ENCODE assay signal across 8 cellular contexts in genomic region chr17:59707971-59708425, GRCh38. TPM values are rescaled to one million over a fixed set of nuclear protein-coding genes. Genes with fewer than 3 reads are reported as not detected.
DNase-seq lines count a peak whose midpoint lies in the region; ATAC-seq, FAIRE-seq and TF ChIP-seq lines count a peak whose summit lies in the region.

No MANE protein-coding gene starts in this region.

- H3K9me3 ChIP-seq in GM12878 (replicated peaks; ENCODE audit: control insufficient read depth, insufficient read depth, low read length) (no peaks in the 10 kb centered on the region), left lung (no peaks in the 10 kb centered on the region), thymus (ENCODE audit: control insufficient read depth) (peaks cover 1% of the 10 kb centered on the region)

- in situ Hi-C loops in GM12878 (cut with MboI), result no loop called here

- CTCF ChIA-PET in BJ (lab: Yijun Ruan, JAX), result interaction anchor here (2.1 kb wide), 1 partner anchor 151 kb away, joined by 5 read pairs; no protein-coding TSS in a partner anchor
- CTCF ChIA-PET in GM12878 (lab: Yijun Ruan, JAX), result interaction anchor here (1.1 to 2.3 kb wide), 8 partner anchors 37 to 206 kb away, joined by 3 to 7 read pairs (median 3); no protein-coding TSS in a partner anchor

- no peak for TF ChIP-seq CTCF in BJ (IDR thresholded peaks at IDR 0.05; ENCODE audit: insufficient read depth, low read depth, low read length)
- TF ChIP-seq CTCF in GM12878 (IDR thresholded peaks at IDR 0.05 in 2 of 3, conservative IDR thresholded peaks at IDR 0.05 in 1 of 3; ENCODE audit: control insufficient read depth in 2 of 3, extremely low read depth in 1 of 3, insufficient read depth in 1 of 3, low read depth in 3 of 3, low read length in 3 of 3), result no peak
- no peak for TF ChIP-seq CTCF in left lung (IDR thresholded peaks at IDR 0.05)

- RAD21 ChIA-PET in GM12878 (lab: Charles Lee; ENCODE audit: unreplicated experiment), result interaction anchor here (1.1 to 2.5 kb wide), 4 partner anchors 25 to 86 kb away, joined by 3 to 11 read pairs (median 6); no protein-coding TSS in a partner anchor

- peak overlapping the region; percentile 90 for H2AFZ ChIP-seq in GM12878 (ENCODE audit: control insufficient read depth, low read depth, low read length)

- TF ChIP-seq RAD21 in GM12878 (IDR thresholded peaks at IDR 0.05; ENCODE audit: insufficient read depth, low read depth, low read length), result no peak

- H3K27ac ChIP-seq in GM12878 (ENCODE audit: control insufficient read depth, insufficient read depth) (peak overlapping the region; percentile 96), left lung (peak overlapping the region; percentile 90 to 98), thymus (ENCODE audit: low read depth) (peak overlapping the region; percentile 64)

- 8% methylated on average over 15 of the region's 15 CpGs for WGBS in GM12878 (ENCODE audit: insufficient coverage, insufficient replicate concordance, low lambda C conversion rate, missing lambda C conversion rate)
- WGBS in thymus, result 3% methylated on average over 15 of the region's 15 CpGs

- H3K79me2 ChIP-seq in GM12878 (ENCODE audit: control insufficient read depth, insufficient read depth, low read length), result peaks cover 87% of the 10 kb centered on the region

- no peaks in the 10 kb centered on the region; the same call in 1 of the 2 replicates for H4K20me1 ChIP-seq in GM12878 (ENCODE audit: control insufficient read depth, insufficient read depth)

- POLR2A ChIA-PET in BJ (lab: Charles Lee), result no interaction called here
- POLR2A ChIA-PET in GM12878 (lab: Charles Lee), result interaction anchor here (0.5 to 2.0 kb wide), 5 partner anchors 11 to 1226 kb away, joined by 3 to 4 read pairs (median 3); partner anchors contain the start of gene CLTC

- SMC1A ChIA-PET in GM12878 (lab: Charles Lee; ENCODE audit: uncharacterized antibody, unreplicated experiment), result interaction anchor here (0.7 to 2.4 kb wide), 11 partner anchors 13 to 151 kb away, joined by 3 to 9 read pairs (median 3); no protein-coding TSS in a partner anchor

- no peak for TF ChIP-seq POLR2A in GM12878 (IDR thresholded peaks at IDR 0.05; ENCODE audit: low read depth, low read length)

- TF ChIP-seq EP300 in GM12878 (IDR thresholded peaks at IDR 0.05; ENCODE audit: borderline replicate concordance in 1 of 2, control insufficient read depth in 1 of 2, low read depth in 2 of 2, low read length in 2 of 2), result no peak

- ATAC-seq in GM12878 (peak; percentile 2), left lung (peak; percentile 15), HG02884 (IDR thresholded peaks at IDR 0.05; ENCODE audit: unreplicated experiment) (no peak), GM21390 (IDR thresholded peaks at IDR 0.05; ENCODE audit: unreplicated experiment) (no peak)

- BruUV-seq in GM12878 (replicated peaks; lab: Mats Ljungman, UMichigan), result no TSS peak

- no peaks in the 10 kb centered on the region for H3K27me3 ChIP-seq in BJ (ENCODE audit: control insufficient read depth, insufficient read depth, low read length)
- H3K27me3 ChIP-seq in GM12878 (replicated peaks in 1 of 2; ENCODE audit: control insufficient read depth in 2 of 2, insufficient read depth in 2 of 2, low read length in 1 of 2), result no peaks in the 10 kb centered on the region
- no peaks in the 10 kb centered on the region for H3K27me3 ChIP-seq in left lung
- no peaks in the 10 kb centered on the region for H3K27me3 ChIP-seq in thymus (ENCODE audit: control insufficient read depth, insufficient read depth)

- peaks cover 3% of the 10 kb centered on the region; the same call in 1 of the 2 replicates for H3K4me1 ChIP-seq in GM12878 (ENCODE audit: control insufficient read depth, insufficient read depth, low read length)
- H3K4me1 ChIP-seq in left lung, result peaks cover 19 to 83% of the 10 kb centered on the region in 2 donors
- peaks cover 6% of the 10 kb centered on the region for H3K4me1 ChIP-seq in thymus (ENCODE audit: control insufficient read depth, insufficient read depth, low read length)

- DNase-seq in BJ (ENCODE audit: low read depth), result no peak
- peak; percentile 38 for DNase-seq in HPDE6-E6E7 (ENCODE audit: extremely low spot score)
- no peak for DNase-seq in GM12878 (ENCODE audit: low read depth, low spot score)
- peak in 1 of 2 donors; percentile 23 for DNase-seq in left lung
- DNase-seq in NCI-H187 (lab: John Stamatoyannopoulos, UW), result no peak

- intact Hi-C loops in GM12878 (cut with micrococcal nuclease; ENCODE audit: unreplicated experiment) (loop anchor here (1.0 kb wide), 1 partner anchor 89 kb away; the partner anchor contains the start of gene CLTC), left lung (cut with DNase I) (no loop called here)

- peak overlapping the region; percentile 58 for H3K4me2 ChIP-seq in GM12878 (ENCODE audit: control insufficient read depth, insufficient read depth)

- FAIRE-seq in GM12878 (lab: Jason Lieb, UNC), result no peak

- peak overlapping the region; percentile 62 for H3K4me3 ChIP-seq in BJ (ENCODE audit: low read depth, low read length)
- peak overlapping the region; percentile 84 for H3K4me3 ChIP-seq in GM12878
- peak overlapping the region; percentile 88 to 90 for H3K4me3 ChIP-seq in left lung
- H3K4me3 ChIP-seq in thymus (ENCODE audit: low read length), result peak overlapping the region; percentile 74

- H3K36me3 ChIP-seq in BJ (ENCODE audit: control insufficient read depth, insufficient read depth, low read length) (no peaks in the 10 kb centered on the region), GM12878 (ENCODE audit: control insufficient read depth in 2 of 2, insufficient read depth in 2 of 2, low read length in 1 of 2) (no peaks in the 10 kb centered on the region; a peak in 1 of 4 replicates), left lung (peaks cover 0 to 11% of the 10 kb centered on the region in 2 donors), thymus (ENCODE audit: control insufficient read depth, insufficient read depth) (no peaks in the 10 kb centered on the region)

- peak overlapping the region; percentile 95 for H3K9ac ChIP-seq in GM12878 (ENCODE audit: control insufficient read depth, insufficient read depth, low read length)

TF ChIP-seq in GM12878, 131 proteins besides CTCF, POLR2A, EP300 and RAD21:
- TF ChIP-seq LARP7 (IDR thresholded peaks at IDR 0.05) (peak; percentile 1; the same call in 1 of the 2 replicates), NRF1 (conservative IDR thresholded peaks at IDR 0.05; ENCODE audit: low read depth, low read length) (no peak)

RNA-seq across cellular contexts. Expression of gene VMP1, which starts 0.5 kb away (rescaled TPM):
- polyA plus RNA-seq in BJ (2011; rRNA removed), result 105 and 186 TPM in 2 replicates
- polyA minus RNA-seq in BJ (2011; rRNA and poly(A)+ RNA removed), result 276 and 308 TPM in 2 replicates
- 475 and 481 TPM in 2 replicates for total RNA-seq in GM12878 (2013; cell fraction: nucleolus; rRNA removed)
- total RNA-seq in GM12878 (2014; rRNA removed), result 135 and 169 TPM in 2 replicates
- 150 and 160 TPM in 2 replicates for total RNA-seq in GM12878 (2014; rRNA removed; fragmentation: Illumina TruSeq; extraction: Trizol)
- 132 and 139 TPM in 2 replicates for total RNA-seq in GM12878 (2021)
- 49.4 TPM for polyA plus RNA-seq in GM12878 (2011; ENCODE audit: low read depth)
- polyA plus RNA-seq in GM12878 (2011; rRNA removed), result 171 and 218 TPM in 2 replicates
- polyA plus RNA-seq in GM12878 (2011; cell fraction: cytosol; rRNA removed), result 50.7 and 56.0 TPM in 2 replicates
- 117 and 155 TPM in 2 replicates for polyA plus RNA-seq in GM12878 (2011; cell fraction: nucleus; rRNA removed)
- polyA plus RNA-seq in GM12878 (2012), result 54.2 and 94.2 TPM in 2 replicates
- 121 and 153 TPM in 2 replicates for polyA plus RNA-seq in GM12878 (2014; fragmentation: Illumina TruSeq; extraction: Trizol)
- 100 to 1,000 TPM; 130 to 199 TPM for polyA plus RNA-seq in GM12878 (2014; fragmentation: Nextera tagmentation; extraction: Ambion mirVana)
- 78.0 and 88.4 TPM in 2 replicates for polyA plus RNA-seq in GM12878 (2014; rRNA removed)
- polyA plus RNA-seq in GM12878 (2016; fragmentation: Nextera tagmentation; extraction: Ambion mirVana), result 100 to 1,000 TPM; 107 to 111 TPM
- 205 and 241 TPM in 2 replicates for polyA minus RNA-seq in GM12878 (2011; rRNA and poly(A)+ RNA removed)
- polyA minus RNA-seq in GM12878 (2011; cell fraction: cytosol; rRNA and poly(A)+ RNA removed), result 66.8 and 88.2 TPM in 2 replicates
- polyA minus RNA-seq in GM12878 (2011; cell fraction: nucleus; rRNA and poly(A)+ RNA removed), result 262 and 332 TPM in 2 replicates
- 100 to 1,000 TPM; 306 to 343 TPM for total RNA-seq in left lung
- 202 TPM for polyA plus RNA-seq in thymus

RNA-seq across cellular contexts. Expression of gene PTRH2, which starts 0.8 kb away (rescaled TPM):
- polyA plus RNA-seq in BJ (2011; rRNA removed) (31.4 and 42.4 TPM in 2 replicates), GM12878 (2011; rRNA removed) (81.6 and 94.8 TPM in 2 replicates), GM12878 (2014; fragmentation: Illumina TruSeq; extraction: Trizol) (73.0 and 84.6 TPM in 2 replicates), GM12878 (2014; fragmentation: Nextera tagmentation; extraction: Ambion mirVana) (100 to 1,000 TPM; 128 to 156 TPM), GM12878 (2014; rRNA removed) (62.5 and 67.5 TPM in 2 replicates), GM12878 (2016; fragmentation: Nextera tagmentation; extraction: Ambion mirVana) (10 to 100 TPM; 58.0 to 59.3 TPM), thymus (25.9 TPM)
- 6.5 and 10.0 TPM in 2 replicates for polyA minus RNA-seq in BJ (2011; rRNA and poly(A)+ RNA removed)
- total RNA-seq in GM12878 (2013; cell fraction: nucleolus; rRNA removed), result 40.4 and 43.9 TPM in 2 replicates
- total RNA-seq in GM12878 (2014; rRNA removed) (47.0 and 48.7 TPM in 2 replicates), GM12878 (2014; rRNA removed; fragmentation: Illumina TruSeq; extraction: Trizol) (38.3 and 38.8 TPM in 2 replicates), GM12878 (2021) (37.7 and 41.7 TPM in 2 replicates), left lung (10 to 100 TPM; 15.4 to 23.9 TPM)
- polyA plus RNA-seq in GM12878 (2011; ENCODE audit: low read depth), result 54.1 TPM
- 52.3 and 52.9 TPM in 2 replicates for polyA plus RNA-seq in GM12878 (2011; cell fraction: cytosol; rRNA removed)
- 37.9 and 40.9 TPM in 2 replicates for polyA plus RNA-seq in GM12878 (2011; cell fraction: nucleus; rRNA removed)
- polyA plus RNA-seq in GM12878 (2012), result 37.9 and 44.7 TPM in 2 replicates
- 33.3 and 49.5 TPM in 2 replicates for polyA minus RNA-seq in GM12878 (2011; rRNA and poly(A)+ RNA removed)
- 5.1 and 7.2 TPM in 2 replicates for polyA minus RNA-seq in GM12878 (2011; cell fraction: cytosol; rRNA and poly(A)+ RNA removed)
- 12.6 and 18.2 TPM in 2 replicates for polyA minus RNA-seq in GM12878 (2011; cell fraction: nucleus; rRNA and poly(A)+ RNA removed)

Comparison
In these comparisons a context has a peak if more than half of its experiments do, and no peak if none do; other contexts are left out.
1. ATAC-seq: peak in GM12878 (single experiment) and left lung (single experiment); none in HG02884 (single experiment) and GM21390 (single experiment).
2. Peak in every context shown above with its lines, with median percentiles within 50 percentile points of each other: H3K4me3 ChIP-seq and H3K27ac ChIP-seq.